Comparison of ENCODE assay signal across 32 cellular contexts in the genomic region with DNA sequence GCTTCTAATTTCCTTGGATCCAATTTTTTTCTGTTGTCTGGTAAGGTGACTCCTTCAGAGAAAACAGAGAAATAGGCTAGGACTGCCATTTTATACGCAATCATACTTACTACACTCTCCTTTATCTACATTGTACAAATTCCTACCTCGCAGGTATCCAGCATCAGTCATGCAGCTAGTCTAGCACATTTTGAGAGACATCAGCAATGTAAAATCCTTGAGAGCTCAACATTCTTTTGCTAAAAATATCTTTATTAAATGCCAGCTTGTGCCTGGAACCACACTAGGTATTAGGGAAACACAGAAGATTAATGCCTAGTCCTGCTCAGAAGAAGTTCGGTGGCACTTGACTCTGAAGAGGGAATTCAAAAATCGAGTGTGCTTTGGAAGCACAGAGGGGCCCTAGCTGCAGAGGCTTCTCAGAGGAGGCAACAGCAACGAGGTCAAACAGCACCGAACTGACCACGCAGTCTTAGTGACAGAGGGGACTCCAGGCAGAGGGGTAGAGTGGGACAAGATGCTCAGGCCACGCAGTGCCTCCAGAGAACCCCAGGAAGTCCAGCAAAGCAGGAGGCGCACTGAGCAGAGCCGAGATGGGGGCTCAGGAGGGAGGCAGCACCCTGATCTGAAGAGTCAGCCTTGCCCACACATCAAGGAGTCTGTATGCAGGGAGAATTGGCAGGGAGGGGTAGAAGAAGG. TPM values are rescaled to one million over a fixed set of nuclear protein-coding genes. Genes with fewer than 3 reads are reported as not detected.
DNase-seq lines count a peak whose midpoint lies in the region; ATAC-seq, FAIRE-seq and TF ChIP-seq lines count a peak whose summit lies in the region.
"Had no signal": no experiment of that assay in that cellular context is flagged by ENCODE, and none has a peak within 500 bp of the region (broad histone marks: within the 10 kb centered on the region; RNA-seq: fewer than 3 reads in every experiment).

No MANE protein-coding gene starts in this region.

- TF ChIP-seq POLR2A in esophagus muscularis mucosa (IDR thresholded peaks at IDR 0.05; ENCODE audit: low read depth) (no peak), H54 (IDR thresholded peaks at IDR 0.05; ENCODE audit: low read depth, low read length) (no peak)

- H3K36me3 ChIP-seq in Panc1 (ENCODE audit: control insufficient read depth, insufficient read depth, low read length) = no peaks in the 10 kb centered on the region
- no peaks in the 10 kb centered on the region for H3K36me3 ChIP-seq in esophagus muscularis mucosa
- H3K36me3 ChIP-seq in pancreas = no peaks in the 10 kb centered on the region
- H3K36me3 ChIP-seq: sigmoid colon, tibial artery had no signal

- CTCF ChIA-PET in Panc1 (lab: Charles Lee) (no interaction called here), MCF 10A (lab: Yijun Ruan, JAX) (interaction anchor here (0.6 kb wide), 1 partner anchor 60 kb away, joined by 4 read pairs; no protein-coding TSS in a partner anchor)

- ATAC-seq in Panc1 = no peak
- no peak for ATAC-seq in pancreas
- no peak for ATAC-seq in GM21447 (IDR thresholded peaks at IDR 0.05; ENCODE audit: unreplicated experiment)
- no peak for ATAC-seq in GM18861 (IDR thresholded peaks at IDR 0.05; ENCODE audit: unreplicated experiment)
- ATAC-seq: activated T-helper 17 cell treated with anti-CD3 and anti-CD28 coated beads, Interleukin-2, amount 50 U/mL, for 72 hours; foreskin keratinocyte; left lobe of liver; natural killer cell had no signal

- BruUV-seq in Panc1 (replicated peaks; lab: Mats Ljungman, UMichigan) = no TSS peak
- BruUV-seq in MCF 10A (replicated peaks; lab: Mats Ljungman, UMichigan) = no TSS peak

- POLR2A ChIA-PET in Panc1 (lab: Charles Lee) (interaction anchor here (0.5 kb wide), 1 partner anchor 13 kb away, joined by 3 read pairs; no protein-coding TSS in a partner anchor), MCF 10A (lab: Yijun Ruan, JAX) (no interaction called here)

- H3K4me3 Mint-ChIP-seq in MCF 10A (ENCODE audit: unreplicated experiment) = no peak overlapping the region
- H3K4me3 Mint-ChIP-seq: activated naive CD4-positive, alpha-beta T cell treated with anti-CD3 and anti-CD28 coated beads, Interleukin-2, amount 50 U/mL, for 24 hours; activated T-helper 17 cell treated with anti-CD3 and anti-CD28 coated beads, Interleukin-2, amount 50 U/mL, for 72 hours; immature natural killer cell; natural killer cell; stimulated activated naive CD8-positive, alpha-beta T cell treated with anti-CD3 and anti-CD28 coated beads, Interleukin-15, Interleukin-2, amounts not matched to agents 100 ng/mL and 50 ng/mL, for 24 hours had no signal

- WGBS in esophagus muscularis mucosa = 73% methylated on average over 10 of the region's 10 CpGs
- WGBS in pancreas, 2 donors = 32 to 36% methylated on average over 10 of the region's 10 CpGs

- intact Hi-C loops in Panc1 (cut with micrococcal nuclease; ENCODE audit: unreplicated experiment) (no loop called here), esophagus muscularis mucosa (cut with DNase I) (no loop called here), pancreas (cut with DNase I) (no loop called here), MCF 10A (cut with micrococcal nuclease) (loop anchor here (10.0 kb wide), 1 partner anchor 47 kb away; no protein-coding TSS in a partner anchor)

- no peak for DNase-seq in Panc1 (ENCODE audit: low read depth, low spot score)
- DNase-seq in esophagus muscularis mucosa (ENCODE audit: extremely low spot score) = no peak
- no peak for DNase-seq in pancreas
- no peak for DNase-seq in H54 (ENCODE audit: insufficient read length, low spot score)
- DNase-seq in MCF 10A (ENCODE audit: unreplicated experiment) = no peak
- DNase-seq: AML-193; aorta; DMS79; foreskin keratinocyte; GF-D8; hippocampal formation; immature natural killer cell; Karpas-422; MV-4-11; natural killer cell; NCI-H187; NCI-H526 treated with DMSO at 0.1 percent for 48 hours; posterior cingulate gyrus; sigmoid colon; stimulated activated CD4-positive, alpha-beta T cell treated with anti-CD3 and anti-CD28 coated beads, Interleukin-15, amount 100 ng/mL, for 24 hours; T-helper 2 cell; tibial artery had no signal

- H3K4me3 ChIP-seq in Panc1 (ENCODE audit: low read depth in 2 of 2, low read length in 2 of 2) = no peak overlapping the region
- no peak overlapping the region for H3K4me3 ChIP-seq in esophagus muscularis mucosa
- H3K4me3 ChIP-seq in pancreas = peak overlapping the region in 3 of 4 donors; percentile 56 to 65 (median 64)
- H3K4me3 ChIP-seq: sigmoid colon, SK-N-MC, tibial artery had no signal

- H3K9me3 Mint-ChIP-seq in MCF 10A (ENCODE audit: unreplicated experiment) = peaks cover 7% of the 10 kb centered on the region
- H3K9me3 Mint-ChIP-seq: activated naive CD4-positive, alpha-beta T cell treated with anti-CD3 and anti-CD28 coated beads, Interleukin-2, amount 50 U/mL, for 24 hours; immature natural killer cell; stimulated activated naive CD8-positive, alpha-beta T cell treated with anti-CD3 and anti-CD28 coated beads, Interleukin-15, Interleukin-2, amounts not matched to agents 100 ng/mL and 50 ng/mL, for 24 hours had no signal

- in situ Hi-C loops in Panc1 (cut with HindIII; ENCODE audit: low pct_unique_long_range_greater_than_20kb, low sequenced_read_pairs) = no loop called here

- no peaks in the 10 kb centered on the region for H3K36me3 Mint-ChIP-seq in MCF 10A (ENCODE audit: insufficient read depth, unreplicated experiment)
- H3K36me3 Mint-ChIP-seq: immature natural killer cell, natural killer cell had no signal

- no peak for TF ChIP-seq EP300 in esophagus muscularis mucosa (IDR thresholded peaks at IDR 0.05)

- H3K9me3 ChIP-seq in Panc1 (ENCODE audit: control insufficient read depth, insufficient read depth, low read depth, low read length) = no peaks in the 10 kb centered on the region
- H3K9me3 ChIP-seq in esophagus muscularis mucosa = no peaks in the 10 kb centered on the region
- no peaks in the 10 kb centered on the region for H3K9me3 ChIP-seq in pancreas
- H3K9me3 ChIP-seq: sigmoid colon, tibial artery had no signal

- TF ChIP-seq CTCF in C4-2B (conservative IDR thresholded peaks at IDR 0.05) (no peak), Panc1 (IDR thresholded peaks at IDR 0.05) (no peak), esophagus muscularis mucosa (IDR thresholded peaks at IDR 0.05) (no peak), pancreas (IDR thresholded peaks at IDR 0.05) (no peak), MCF 10A (IDR thresholded peaks at IDR 0.05; ENCODE audit: unreplicated experiment) (no peak)

- H3K27ac Mint-ChIP-seq in MCF 10A (ENCODE audit: low read depth, unreplicated experiment) = no peak overlapping the region
- H3K27ac Mint-ChIP-seq: activated naive CD4-positive, alpha-beta T cell treated with anti-CD3 and anti-CD28 coated beads, Interleukin-2, amount 50 U/mL, for 24 hours; activated T-helper 17 cell treated with anti-CD3 and anti-CD28 coated beads, Interleukin-2, amount 50 U/mL, for 72 hours; immature natural killer cell; natural killer cell; stimulated activated naive CD8-positive, alpha-beta T cell treated with anti-CD3 and anti-CD28 coated beads, Interleukin-15, Interleukin-2, amounts not matched to agents 100 ng/mL and 50 ng/mL, for 24 hours had no signal

- H3K27ac ChIP-seq in C4-2B = peak overlapping the region; percentile 95
- H3K27ac ChIP-seq in Panc1 (ENCODE audit: low read length) = peak overlapping the region; percentile 26
- H3K27ac ChIP-seq in esophagus muscularis mucosa (replicated peaks in 1 of 4) = peak overlapping the region; percentile 3 to 87 (median 50)
- peak overlapping the region in 3 of 4 donors; percentile 13 to 90 (median 82) for H3K27ac ChIP-seq in pancreas
- H3K27ac ChIP-seq: foreskin keratinocyte, RWPE1, SK-N-MC, tibial artery had no signal

- H3K4me1 Mint-ChIP-seq in MCF 10A (ENCODE audit: insufficient read depth, unreplicated experiment) = peaks cover 4% of the 10 kb centered on the region
- H3K4me1 Mint-ChIP-seq: activated T-helper 17 cell treated with anti-CD3 and anti-CD28 coated beads, Interleukin-2, amount 50 U/mL, for 72 hours had no signal

- H3K27me3 Mint-ChIP-seq in MCF 10A (ENCODE audit: insufficient read depth, unreplicated experiment) = peaks cover 8% of the 10 kb centered on the region

- H3K4me1 ChIP-seq in Panc1 (ENCODE audit: control insufficient read depth, insufficient read depth, low read length) (peaks cover 49% of the 10 kb centered on the region), esophagus muscularis mucosa (peaks cover 40 to 78% (median 54%) of the 10 kb centered on the region in 4 donors), pancreas (peaks cover 12 to 40% (median 26%) of the 10 kb centered on the region in 3 donors)
- H3K4me1 ChIP-seq: foreskin keratinocyte had no signal

- no peaks in the 10 kb centered on the region for H3K27me3 ChIP-seq in Panc1 (ENCODE audit: control insufficient read depth, insufficient read depth, low read length)
- no peaks in the 10 kb centered on the region for H3K27me3 ChIP-seq in esophagus muscularis mucosa
- H3K27me3 ChIP-seq in pancreas = no peaks in the 10 kb centered on the region
- H3K27me3 ChIP-seq: sigmoid colon, tibial artery had no signal

- FAIRE-seq in pancreas (lab: Jason Lieb, UNC) (no peak), H54 (lab: Jason Lieb, UNC) (no peak)
- FAIRE-seq: A204.1 had no signal

RNA-seq across cellular contexts. Expression of a gene that starts 3.5 kb away (rescaled TPM):
- total RNA-seq in Panc1 (2021; ENCODE audit: unreplicated experiment) (30.7 TPM), esophagus muscularis mucosa (10 to 100 TPM in 2 of 4 donors, 1 to 10 TPM in 2; 7.5 to 15.2 (median 9.9) TPM), pancreas (100 to 1,000 TPM in 1 of 6 donors, 10 to 100 TPM in 5; 42.3 to 122 (median 73.6) TPM), MCF 10A (2022) (3.5 and 6.5 TPM in 2 replicates)
- polyA plus RNA-seq in Panc1 (2012; ENCODE audit: insufficient read length) = 22.5 TPM
- 10 to 100 TPM; 26.0 to 26.8 TPM for polyA plus RNA-seq in pancreas

Comparison
In these comparisons a context has a peak if more than half of its experiments do, and no peak if none do; other contexts are left out.
1. H3K27ac ChIP-seq: peak in every context shown above with its lines; median percentile 95 in C4-2B; 82 in pancreas; 50 in esophagus muscularis mucosa; 26 in Panc1.
2. H3K4me3 ChIP-seq: peak in pancreas (3 of 4); none in Panc1 (0 of 2) and esophagus muscularis mucosa (0 of 4).